In genomic region chr16:82067810-82068325, GRCh38 we compare ENCODE assay signal across 37 cellular contexts. TPM values are rescaled to one million over a fixed set of nuclear protein-coding genes. Genes with fewer than 3 reads are reported as not detected.
"Had no signal": no experiment of that assay in that cellular context is flagged by ENCODE, and none has a peak within 500 bp of the region (broad histone marks: within the 10 kb centered on the region; RNA-seq: fewer than 3 reads in every experiment).

No MANE protein-coding gene starts in this region.

- H3K4me1 Mint-ChIP-seq: activated naive CD4-positive, alpha-beta T cell treated with anti-CD3 and anti-CD28 coated beads, Interleukin-2, amount 50 U/mL, for 24 hours; activated naive CD8-positive, alpha-beta T cell treated with anti-CD3 and anti-CD28 coated beads, Interleukin-2, amount 10 ng/mL, durations not matched to agents 7 days and 5 days; activated T-helper 17 cell treated with anti-CD3 and anti-CD28 coated beads, Interleukin-2, amount 50 U/mL, for 72 hours had no signal

- DNase-seq: activated CD4-positive, alpha-beta T cell treated with anti-CD3 and anti-CD28 coated beads for 1 hour; activated CD4-positive, alpha-beta T cell treated with anti-CD3 and anti-CD28 coated beads, Interleukin-2, amount 10 ng/mL, durations not matched to agents 24 days and 14 days; activated CD4-positive, alpha-beta T cell treated with anti-CD3 and anti-CD28 coated beads, Interleukin-2, amount 50 U/mL, for 4 hours; activated CD4-positive, CD25-positive, alpha-beta regulatory T cell; activated CD8-positive, alpha-beta T cell treated with anti-CD3 and anti-CD28 coated beads for 36 hours; activated gamma-delta T cell; activated naive CD4-positive, alpha-beta T cell treated with Interleukin-2 at 50 U/mL for 16 hours; activated naive CD8-positive, alpha-beta T cell treated with anti-CD3 and anti-CD28 coated beads, Interleukin-2, amount 10 ng/mL, durations not matched to agents 7 days and 5 days; activated T-cell treated with anti-CD3 and anti-CD28 coated beads, Interleukin-2, amount 50 U/mL, for 1 hour; activated T-cell treated with anti-CD3 and anti-CD28 coated beads, Interleukin-2, amount 50 U/mL, for 72 hours; amygdala; MM.1S; MV-4-11; NCI-H1092; NCI-H146; NCI-H187; NCI-H2029 treated with DMSO at 0.1 percent for 48 hours; NCI-H2107; NCI-H2171; NCI-H510A; NCI-H526; NCI-H748 treated with DMSO at 0.1 percent for 48 hours; NK-92 treated with Interleukin-12 subunit alpha and Interleukin-12 subunit beta, amount 100 ng/mL, for 24 hours; PC-9; Right ventricle myocardium superior; T1000; WERI-Rb-1 had no signal

- H3K9me3 Mint-ChIP-seq: activated CD8-positive, alpha-beta T cell treated with anti-CD3 and anti-CD28 coated beads for 36 hours; activated naive CD4-positive, alpha-beta T cell treated with anti-CD3 and anti-CD28 coated beads, Interleukin-2, amount 50 U/mL, for 24 hours; activated naive CD8-positive, alpha-beta T cell treated with anti-CD3 and anti-CD28 coated beads, Interleukin-2, amount 10 ng/mL, durations not matched to agents 7 days and 5 days; activated T-helper 17 cell treated with anti-CD3 and anti-CD28 coated beads, Interleukin-2, amount 50 U/mL, for 72 hours had no signal

- ATAC-seq: activated CD8-positive, alpha-beta T cell treated with anti-CD3 and anti-CD28 coated beads for 36 hours; activated T-cell treated with anti-CD3 and anti-CD28 coated beads, Interleukin-2, amount 50 U/mL, for 72 hours; activated T-helper 17 cell treated with anti-CD3 and anti-CD28 coated beads, Interleukin-2, amount 50 U/mL, for 72 hours had no signal

- H3K4me3 ChIP-seq: ascending aorta, cardiac muscle cell, PC-9 had no signal

- H3K27me3 ChIP-seq: ascending aorta, cardiac muscle cell had no signal

- H3K27ac Mint-ChIP-seq: activated CD4-positive, alpha-beta T cell treated with anti-CD3 and anti-CD28 coated beads, Interleukin-2, amount 10 ng/mL, durations not matched to agents 24 days and 14 days; activated CD8-positive, alpha-beta T cell treated with anti-CD3 and anti-CD28 coated beads for 36 hours; activated naive CD4-positive, alpha-beta T cell treated with anti-CD3 and anti-CD28 coated beads, Interleukin-2, amount 50 U/mL, for 24 hours; activated naive CD8-positive, alpha-beta T cell treated with anti-CD3 and anti-CD28 coated beads, Interleukin-2, amount 10 ng/mL, durations not matched to agents 7 days and 5 days; activated T-cell treated with anti-CD3 and anti-CD28 coated beads, Interleukin-2, amount 50 U/mL, for 72 hours; activated T-helper 17 cell treated with anti-CD3 and anti-CD28 coated beads, Interleukin-2, amount 50 U/mL, for 72 hours had no signal

- H3K4me3 Mint-ChIP-seq: activated CD4-positive, alpha-beta T cell treated with anti-CD3 and anti-CD28 coated beads, Interleukin-2, amount 10 ng/mL, durations not matched to agents 24 days and 14 days; activated CD8-positive, alpha-beta T cell treated with anti-CD3 and anti-CD28 coated beads for 36 hours; activated naive CD4-positive, alpha-beta T cell treated with anti-CD3 and anti-CD28 coated beads, Interleukin-2, amount 50 U/mL, for 24 hours; activated naive CD8-positive, alpha-beta T cell treated with anti-CD3 and anti-CD28 coated beads, Interleukin-2, amount 10 ng/mL, durations not matched to agents 7 days and 5 days; activated T-cell treated with anti-CD3 and anti-CD28 coated beads, Interleukin-2, amount 50 U/mL, for 72 hours; activated T-helper 17 cell treated with anti-CD3 and anti-CD28 coated beads, Interleukin-2, amount 50 U/mL, for 72 hours had no signal

- H3K9me3 ChIP-seq: ascending aorta had no signal

- H3K27ac ChIP-seq: ascending aorta, cardiac muscle cell, KMS-11, PC-9, RWPE1, WERI-Rb-1 had no signal

- H3K36me3 Mint-ChIP-seq: activated naive CD4-positive, alpha-beta T cell treated with anti-CD3 and anti-CD28 coated beads, Interleukin-2, amount 50 U/mL, for 24 hours; activated naive CD8-positive, alpha-beta T cell treated with anti-CD3 and anti-CD28 coated beads, Interleukin-2, amount 10 ng/mL, durations not matched to agents 7 days and 5 days had no signal

- H3K9ac ChIP-seq: KMS-11 had no signal

- H2AFZ ChIP-seq: PC-9 had no signal

- H3K4me1 ChIP-seq: ascending aorta had no signal

- H3K4me2 ChIP-seq: KMS-11, PC-9 had no signal

- H3K36me3 ChIP-seq: ascending aorta, cardiac muscle cell, WERI-Rb-1 had no signal

RNA-seq across cellular contexts. Expression of gene HSD17B2, which starts 32.8 kb away (rescaled TPM):
- total RNA-seq: activated CD4-positive, alpha-beta T cell treated with anti-CD3 and anti-CD28 coated beads, Interleukin-2, amount 10 ng/mL, durations not matched to agents 24 days and 14 days; activated CD8-positive, alpha-beta memory T cell treated with anti-CD3 and anti-CD28 coated beads for 36 hours; activated CD8-positive, alpha-beta T cell treated with anti-CD3 and anti-CD28 coated beads for 36 hours; activated naive CD8-positive, alpha-beta T cell treated with anti-CD3 and anti-CD28 coated beads, Interleukin-2, amount 10 ng/mL, durations not matched to agents 7 days and 5 days; activated T-cell treated with anti-CD3 and anti-CD28 coated beads, Interleukin-2, amount 50 U/mL, for 72 hours; activated T-helper 17 cell treated with anti-CD3 and anti-CD28 coated beads, Interleukin-2, amount 50 U/mL, for 72 hours; ascending aorta; cardiac muscle cell; OCI-LY7; PC-9; Right ventricle myocardium superior; T-helper 1 cell treated with Interleukin-12 subunit alpha and Interleukin-12 subunit beta and Interleukin-4 antibody, amounts not matched to agents 30 ng/mL and 1 ng/mL, for 36 hours; T-helper 2 cell treated with Interferon-gamma antibody and Interleukin-4, amounts not matched to agents 100 ng/mL and 5 ng/mL, for 36 hours had no signal
- polyA plus RNA-seq: cardiac muscle cell had no signal

RNA-seq across cellular contexts. Expression of gene SDR42E1, which starts 56.6 kb away (rescaled TPM):
- polyA plus RNA-seq: cardiac muscle cell had no signal
